9 cellular contexts compared by ENCODE assay signal in the genomic region with DNA sequence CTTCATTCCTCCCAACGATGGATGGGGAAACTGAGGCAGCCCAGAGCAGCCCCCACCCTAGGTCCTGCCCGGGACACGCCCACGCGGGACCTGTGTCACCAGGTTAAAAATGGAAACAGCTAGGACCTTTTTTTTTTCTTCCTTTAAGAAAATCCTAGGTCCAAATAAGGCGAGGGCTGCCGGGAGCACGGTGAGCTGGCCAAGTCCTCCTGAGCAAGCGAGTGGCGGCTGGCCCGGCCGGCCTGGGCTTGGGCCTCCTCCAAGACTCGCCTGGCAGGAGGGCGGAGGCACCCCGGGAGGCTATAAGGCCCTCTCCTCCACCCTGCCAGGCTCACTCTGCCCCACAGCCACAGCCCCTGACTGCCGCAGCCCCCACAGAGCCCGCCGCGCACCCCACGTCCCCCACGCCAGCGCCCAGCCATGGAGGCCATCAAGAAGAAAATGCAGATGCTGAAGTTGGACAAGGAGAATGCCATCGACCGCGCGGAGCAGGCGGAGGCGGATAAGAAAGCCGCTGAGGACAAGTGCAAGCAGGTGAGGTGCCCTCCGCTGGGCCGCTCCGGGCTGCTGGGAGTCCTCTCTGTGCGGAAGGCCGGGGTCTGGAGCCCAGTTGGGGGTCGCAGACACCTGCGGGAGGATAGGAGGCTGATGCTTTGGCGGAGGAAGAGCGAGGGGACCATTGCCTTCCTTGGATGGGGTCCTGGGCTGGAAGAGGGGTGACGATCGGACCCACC. TPM values are rescaled to one million over a fixed set of nuclear protein-coding genes. Genes with fewer than 3 reads are reported as not detected.
DNase-seq lines count a peak whose midpoint lies in the region; ATAC-seq and TF ChIP-seq lines count a peak whose summit lies in the region.
"Had no signal": no experiment of that assay in that cellular context is flagged by ENCODE, and none has a peak within 500 bp of the region (broad histone marks: within the 10 kb centered on the region; RNA-seq: fewer than 3 reads in every experiment).

No MANE protein-coding gene starts in this region.

- POLR2A ChIA-PET in activated CD8-positive, alpha-beta T cell treated with anti-CD3 and anti-CD28 coated beads for 36 hours (lab: Charles Lee), result interaction anchor here (1.7 kb wide), 1 partner anchor 19 kb away, joined by 4 read pairs; no protein-coding TSS in a partner anchor

- DNase-seq in GOT3 (lab: John Stamatoyannopoulos, UW) (peak; percentile 82), heart left ventricle (peak in 2 of 5 donors; percentile 49 to 56), spleen (peak; percentile 83), NOMO-1 treated with DMSO at 0.1 percent for 48 hours (lab: John Stamatoyannopoulos, UW; ENCODE audit: unreplicated experiment) (no peak), activated gamma-delta T cell treated with Interleukin-2 at 50 U/mL for 16 hours (no peak)
- DNase-seq in activated CD8-positive, alpha-beta T cell treated with anti-CD3 and anti-CD28 coated beads for 36 hours, result no peak

- TF ChIP-seq POLR2A in heart left ventricle (IDR thresholded peaks at IDR 0.05) (no peak), spleen (IDR thresholded peaks at IDR 0.05) (no peak)

- no peak overlapping the region for H3K27ac Mint-ChIP-seq in activated CD8-positive, alpha-beta T cell treated with anti-CD3 and anti-CD28 coated beads for 36 hours

- WGBS in heart left ventricle, 4 donors, result 65 to 73% (median 69%) methylated on average over 39 to 40 of the region's 40 CpGs
- 63 to 87% (median 72%) methylated on average over 33 to 40 of the region's 40 CpGs for WGBS in spleen, 5 donors

- peaks cover 0 to 41% (median 27%) of the 10 kb centered on the region in 12 donors for H3K4me1 ChIP-seq in heart left ventricle
- H3K4me1 ChIP-seq in spleen, result peaks cover 11 to 69% (median 44%) of the 10 kb centered on the region in 6 donors

- no peaks in the 10 kb centered on the region for H3K27me3 Mint-ChIP-seq in activated CD8-positive, alpha-beta T cell treated with anti-CD3 and anti-CD28 coated beads for 36 hours

- H3K36me3 ChIP-seq in heart left ventricle (no peaks in the 10 kb centered on the region), spleen (no peaks in the 10 kb centered on the region)
- H3K36me3 ChIP-seq: SJSA1 had no signal

- intact Hi-C loops in heart left ventricle (cut with DNase I) (loop anchor here in 1 of 10 donors (2.0 kb wide), 1 partner anchor 23 kb away; no protein-coding TSS in a partner anchor), spleen (cut with DNase I; ENCODE audit: low total_unique reads) (loop anchor here (5.0 kb wide), 1 partner anchor 45 kb away; the partner anchor contains the start of gene RAB8A)
- intact Hi-C loops in activated CD8-positive, alpha-beta T cell treated with anti-CD3 and anti-CD28 coated beads for 36 hours (cut with micrococcal nuclease), result no loop called here

- CTCF ChIA-PET in activated CD8-positive, alpha-beta T cell treated with anti-CD3 and anti-CD28 coated beads for 36 hours (lab: Charles Lee), result interaction anchor here (1.1 to 7.9 kb wide), 6 partner anchors 8 to 118 kb away, joined by 3 to 90 read pairs (median 4); partner anchors contain the start of genes FAM32A, RAB8A and TPM4

- H3K9me3 ChIP-seq in heart left ventricle, result peaks cover 0 to 6% (median 0%) of the 10 kb centered on the region in 12 donors
- H3K9me3 ChIP-seq in spleen, result peaks cover 0 to 3% (median 0%) of the 10 kb centered on the region in 8 donors
- H3K9me3 ChIP-seq: SJSA1 had no signal

- no peaks in the 10 kb centered on the region for H3K36me3 Mint-ChIP-seq in activated CD8-positive, alpha-beta T cell treated with anti-CD3 and anti-CD28 coated beads for 36 hours (ENCODE audit: low read depth)

- no peaks in the 10 kb centered on the region for H3K9me3 Mint-ChIP-seq in activated CD8-positive, alpha-beta T cell treated with anti-CD3 and anti-CD28 coated beads for 36 hours

- H3K4me3 ChIP-seq in heart left ventricle, result peak overlapping the region in 9 of 12 donors; percentile 7 to 46 (median 23)
- H3K4me3 ChIP-seq in spleen, result peak overlapping the region; percentile 18 to 70 (median 40)
- H3K4me3 ChIP-seq: SJSA1 had no signal

- ATAC-seq in heart left ventricle (peak in 3 of 4 donors; percentile 32 to 52 (median 39)), GM18498 (IDR thresholded peaks at IDR 0.05; ENCODE audit: unreplicated experiment) (no peak)
- no peak for ATAC-seq in activated CD8-positive, alpha-beta T cell treated with anti-CD3 and anti-CD28 coated beads for 36 hours

- TF ChIP-seq CTCF in VCaP (conservative IDR thresholded peaks at IDR 0.05), result no peak
- no peak for TF ChIP-seq CTCF in heart left ventricle (IDR thresholded peaks at IDR 0.05)
- TF ChIP-seq CTCF in spleen (IDR thresholded peaks at IDR 0.05 in 8 of 11, conservative IDR thresholded peaks at IDR 0.05 in 3 of 11), result no peak
- TF ChIP-seq CTCF in activated CD8-positive, alpha-beta T cell treated with anti-CD3 and anti-CD28 coated beads for 36 hours (IDR thresholded peaks at IDR 0.05), result no peak

- no peak overlapping the region for H3K4me3 Mint-ChIP-seq in activated CD8-positive, alpha-beta T cell treated with anti-CD3 and anti-CD28 coated beads for 36 hours

- H3K27ac ChIP-seq in VCaP (peak overlapping the region; percentile 97), heart left ventricle (peak overlapping the region in 9 of 12 donors; percentile 9 to 100 (median 63)), spleen (peak overlapping the region; percentile 59 to 100 (median 94))
- H3K27ac ChIP-seq: SJSA1 had no signal

- peaks cover 26% of the 10 kb centered on the region for H3K4me1 Mint-ChIP-seq in activated CD8-positive, alpha-beta T cell treated with anti-CD3 and anti-CD28 coated beads for 36 hours (ENCODE audit: low read depth)

- H3K27me3 ChIP-seq in heart left ventricle (no peaks in the 10 kb centered on the region), spleen (replicated peaks in 1 of 7) (no peaks in the 10 kb centered on the region)
- H3K27me3 ChIP-seq: SJSA1 had no signal

RNA-seq across cellular contexts. Expression of gene TPM4, which starts 8.9 kb away (rescaled TPM):
- total RNA-seq in heart left ventricle, result 100 to 1,000 TPM in 3 of 9 donors, 10 to 100 TPM in 6; 49.2 to 260 (median 92.1) TPM
- polyA plus RNA-seq in heart left ventricle, result 100 to 1,000 TPM in 1 of 2 donors, 10 to 100 TPM in 1; 65.0 to 175 TPM
- 100 to 1,000 TPM; 352 to 760 (median 443) TPM for total RNA-seq in spleen
- polyA plus RNA-seq in spleen, result 100 to 1,000 TPM; 181 to 403 (median 238) TPM
- 100 to 1,000 TPM; 230 to 232 TPM for total RNA-seq in activated CD8-positive, alpha-beta T cell treated with anti-CD3 and anti-CD28 coated beads for 36 hours

RNA-seq across cellular contexts. Expression of gene RAB8A, which starts 44.3 kb away (rescaled TPM):
- total RNA-seq in heart left ventricle (10 to 100 TPM; 10.9 to 53.7 (median 23.7) TPM), spleen (100 to 1,000 TPM in 2 of 7 donors, 10 to 100 TPM in 5; 71.9 to 104 (median 89.8) TPM)
- polyA plus RNA-seq in heart left ventricle (10 to 100 TPM in 1 of 2 donors, 1 to 10 TPM in 1; 7.8 to 32.2 TPM), spleen (10 to 100 TPM; 31.5 to 45.5 (median 34.0) TPM)
- total RNA-seq in activated CD8-positive, alpha-beta T cell treated with anti-CD3 and anti-CD28 coated beads for 36 hours, result 100 to 1,000 TPM; 123 to 128 TPM

Comparison
In these comparisons a context has a peak if more than half of its experiments do, and no peak if none do; other contexts are left out.
1. DNase-seq: peak in GOT3 (single experiment) and spleen (single experiment); none in NOMO-1 treated with DMSO at 0.1 percent for 48 hours (single experiment), activated CD8-positive, alpha-beta T cell treated with anti-CD3 and anti-CD28 coated beads for 36 hours (single experiment) and activated gamma-delta T cell treated with Interleukin-2 at 50 U/mL for 16 hours (single experiment).
2. ATAC-seq: peak in heart left ventricle (3 of 4); none in activated CD8-positive, alpha-beta T cell treated with anti-CD3 and anti-CD28 coated beads for 36 hours (single experiment) and GM18498 (single experiment).
3. Peak in every context shown above with its lines, with median percentiles within 50 percentile points of each other: H3K27ac ChIP-seq.